In genomic region chr16:15832241-15832640, GRCh38 we compare ENCODE assay signal across 21 cellular contexts. TPM values are rescaled to one million over a fixed set of nuclear protein-coding genes. Genes with fewer than 3 reads are reported as not detected.
DNase-seq lines count a peak whose midpoint lies in the region; ATAC-seq, FAIRE-seq and TF ChIP-seq lines count a peak whose summit lies in the region.
"Had no signal": no experiment of that assay in that cellular context is flagged by ENCODE, and none has a peak within 500 bp of the region (broad histone marks: within the 10 kb centered on the region; RNA-seq: fewer than 3 reads in every experiment).

No MANE protein-coding gene starts in this region.

- no peaks in the 10 kb centered on the region for H4K20me1 ChIP-seq in K562 (replicated peaks; ENCODE audit: control insufficient read depth, insufficient read depth, low read length)

- no peak overlapping the region for H3K9ac ChIP-seq in K562 (ENCODE audit: insufficient read depth in 1 of 2, low read depth in 2 of 2, low read length in 2 of 2)

- POLR2A ChIA-PET in K562 (lab: Yijun Ruan, JAX), result interaction anchor here (0.6 to 1.6 kb wide), 3 partner anchors 10 to 403 kb away, joined by 3 to 4 read pairs (median 3); no protein-coding TSS in a partner anchor

- WGBS in K562 (ENCODE audit: insufficient coverage, low coverage, missing lambda C conversion rate), result 4% methylated on average over 6 of the region's 6 CpGs
- 15 to 50% methylated on average over 2 to 6 of the region's 6 CpGs for WGBS in gastroesophageal sphincter (ENCODE audit: low coverage in 1 of 2), 2 donors
- WGBS in spleen, 5 donors, result 91 to 97% (median 94%) methylated on average over 6 of the region's 6 CpGs

- H3K9me1 ChIP-seq in K562 (ENCODE audit: control insufficient read depth, insufficient read depth, low read length), result no peaks in the 10 kb centered on the region

- H3K4me3 ChIP-seq in K562 (no peak overlapping the region), gastroesophageal sphincter (peak overlapping the region in 1 of 2 donors; percentile 10), spleen (no peak overlapping the region), uterus (no peak overlapping the region)
- H3K4me3 ChIP-seq: GM23338, SJSA1 had no signal

- H3K4me1 ChIP-seq in K562 (replicated peaks in 1 of 2; ENCODE audit: control insufficient read depth in 2 of 2, insufficient read depth in 2 of 2, low read length in 2 of 2) (no peaks in the 10 kb centered on the region), gastroesophageal sphincter (peaks cover 6 to 100% (median 8%) of the 10 kb centered on the region in 3 donors), spleen (peaks cover 0 to 62% (median 9%) of the 10 kb centered on the region in 6 donors), uterus (peaks cover 0 to 9% of the 10 kb centered on the region in 2 donors)
- H3K4me1 ChIP-seq: SJSA1 had no signal

- no peaks in the 10 kb centered on the region for H3K79me2 ChIP-seq in K562 (ENCODE audit: control insufficient read depth, insufficient read depth, low read length)

- DNase-seq in K562 (ENCODE audit: extremely low read depth in 1 of 4, low spot score in 3 of 4) (no peak), spleen (peak; percentile 17), uterus (no peak), kidney glomerular epithelial cell (lab: John Stamatoyannopoulos, UW) (no peak), G401 (ENCODE audit: low spot score) (no peak), EL (no peak)
- no peak for DNase-seq in activated CD4-positive, alpha-beta T cell treated with anti-CD3 and anti-CD28 coated beads, Interleukin-2, amount 50 U/mL, for 1 hour
- DNase-seq: Calu3, DMS79 treated with DMSO at 0.1 percent for 48 hours, H9, NCI-H1048, NCI-H1417 treated with DMSO at 0.1 percent for 48 hours, NCI-H1694 treated with DMSO at 0.1 percent for 48 hours, NCI-H2081, NCI-H2227 treated with DMSO at 0.1 percent for 48 hours, NCI-H526 treated with DMSO at 0.1 percent for 48 hours, Right ventricle myocardium superior, RPMI8226 had no signal

- TF ChIP-seq POLR2A in K562 (conservative IDR thresholded peaks at IDR 0.05) (no peak), gastroesophageal sphincter (IDR thresholded peaks at IDR 0.05) (no peak), spleen (IDR thresholded peaks at IDR 0.05) (no peak), uterus (IDR thresholded peaks at IDR 0.05) (no peak)

- H3K27ac ChIP-seq in K562 (ENCODE audit: extremely low read depth, low read depth, low read length) (no peak overlapping the region), gastroesophageal sphincter (peak overlapping the region; percentile 78 to 92 (median 86)), spleen (no peak overlapping the region), uterus (peak overlapping the region; percentile 75 to 85)
- H3K27ac ChIP-seq: SJSA1 had no signal

- TF ChIP-seq EP300 in K562 (IDR thresholded peaks at IDR 0.05; ENCODE audit: low read length), result no peak
- TF ChIP-seq EP300 in gastroesophageal sphincter (IDR thresholded peaks at IDR 0.05), result no peak

- H3K27me3 ChIP-seq in K562 (ENCODE audit: control insufficient read depth in 2 of 2, insufficient read depth in 2 of 2, low read length in 2 of 2) (peaks cover 11 to 49% of the 10 kb centered on the region in 2 experiments; a peak in 4 of 5 replicates), gastroesophageal sphincter (no peaks in the 10 kb centered on the region), spleen (replicated peaks in 1 of 7) (no peaks in the 10 kb centered on the region), uterus (no peaks in the 10 kb centered on the region)
- H3K27me3 ChIP-seq: SJSA1 had no signal

- no TSS peak for BruUV-seq in K562 (replicated peaks; lab: Mats Ljungman, UMichigan)

- CTCF ChIA-PET in K562 (lab: Yijun Ruan, JAX; ENCODE audit: low intra/inter-chr PET ratio), result no interaction called here

- H3K9me3 ChIP-seq in K562 (replicated peaks; ENCODE audit: control insufficient read depth, insufficient read depth, low read depth, low read length) (no peaks in the 10 kb centered on the region), gastroesophageal sphincter (no peaks in the 10 kb centered on the region), spleen (no peaks in the 10 kb centered on the region), uterus (no peaks in the 10 kb centered on the region)
- H3K9me3 ChIP-seq: SJSA1 had no signal

- intact Hi-C loops in K562 (cut with micrococcal nuclease) (no loop called here), spleen (cut with DNase I; ENCODE audit: low total_unique reads) (no loop called here), uterus (cut with DNase I; ENCODE audit: low total_unique reads) (no loop called here)

- in situ Hi-C loops in K562 (cut with MboI) (no loop called here), G401 (cut with HindIII; ENCODE audit: low sequenced_read_pairs) (no loop called here)

- no peaks in the 10 kb centered on the region for H3K36me3 ChIP-seq in K562 (ENCODE audit: control insufficient read depth, insufficient read depth, low read length)
- peaks cover 0 to 70% of the 10 kb centered on the region in 2 donors for H3K36me3 ChIP-seq in gastroesophageal sphincter
- peaks cover 0 to 5% (median 0%) of the 10 kb centered on the region in 6 donors for H3K36me3 ChIP-seq in spleen
- no peaks in the 10 kb centered on the region for H3K36me3 ChIP-seq in uterus
- H3K36me3 ChIP-seq: SJSA1 had no signal

- TF ChIP-seq CTCF in K562 (IDR thresholded peaks at IDR 0.05 in 2 of 3, conservative IDR thresholded peaks at IDR 0.05 in 1 of 3; ENCODE audit: insufficient read depth in 2 of 3, low read depth in 1 of 3, low read length in 3 of 3) (no peak), gastroesophageal sphincter (IDR thresholded peaks at IDR 0.05) (no peak), spleen (IDR thresholded peaks at IDR 0.05 in 8 of 11, conservative IDR thresholded peaks at IDR 0.05 in 3 of 11) (no peak), uterus (IDR thresholded peaks at IDR 0.05) (no peak)

- FAIRE-seq in K562 (lab: Jason Lieb, UNC), result no peak

- H3K4me2 ChIP-seq in K562 (ENCODE audit: insufficient read depth, low read length), result no peak overlapping the region
- H3K4me2 ChIP-seq: GM23338 had no signal

- TF ChIP-seq RAD21 in K562 (CRISPR knock-in tag; conservative IDR thresholded peaks at IDR 0.05 in 1 of 2, IDR thresholded peaks at IDR 0.05 in 1 of 2), result no peak

- H2AFZ ChIP-seq in K562 (ENCODE audit: low read depth, low read length), result no peak overlapping the region
- H2AFZ ChIP-seq: GM23338 had no signal

- ATAC-seq in K562, result no peak
- ATAC-seq in gastroesophageal sphincter, result no peak
- ATAC-seq: GM23338 had no signal

RNA-seq across cellular contexts. Expression of gene MYH11, which starts 24.6 kb away (rescaled TPM):
- total RNA-seq in K562 (2011; cell fraction: chromatin; rRNA removed; ENCODE audit: low replicate concordance), result not detected in 2 replicates
- total RNA-seq in K562 (2011; cell fraction: nucleolus; rRNA removed), result not detected in 2 replicates
- total RNA-seq in K562 (2011; cell fraction: nucleoplasm; rRNA removed), result 0.15 TPM in 1 of 2 replicates, not detected in the other
- 0.05 TPM in 1 of 2 replicates, not detected in the other for total RNA-seq in K562 (2014; rRNA removed)
- total RNA-seq in K562 (2014; rRNA removed; fragmentation: Illumina TruSeq; extraction: Trizol), result not detected in 2 replicates
- total RNA-seq in K562 (2015; rRNA removed; fragmentation: Illumina TruSeq; extraction: Trizol), result not detected in 2 replicates
- 0.47 and 0.78 TPM in 2 replicates for total RNA-seq in K562 (2021)
- polyA plus RNA-seq in K562 (2011; rRNA removed), result not detected in 2 replicates
- polyA plus RNA-seq in K562 (2011; cell fraction: cytosol; rRNA removed), result not detected in 2 replicates
- not detected in 2 replicates for polyA plus RNA-seq in K562 (2011; cell fraction: nucleus; rRNA removed)
- 0.21 and 0.22 TPM in 2 replicates for polyA plus RNA-seq in K562 (2012)
- polyA plus RNA-seq in K562 (2014; fragmentation: Illumina TruSeq; extraction: Trizol), result 0.03 TPM in 1 of 2 replicates, not detected in the other
- under 1 TPM; 0.07 to 0.10 TPM for polyA plus RNA-seq in K562 (2014; fragmentation: Nextera tagmentation; extraction: Ambion mirVana)
- polyA plus RNA-seq in K562 (2014; rRNA removed), result 0.04 TPM in 1 of 2 replicates, not detected in the other
- polyA minus RNA-seq in K562 (2011; rRNA and poly(A)+ RNA removed), result not detected in 2 replicates
- polyA minus RNA-seq in K562 (2011; cell fraction: cytosol; rRNA and poly(A)+ RNA removed), result not detected in 2 replicates
- 0.11 TPM in 1 of 2 replicates, not detected in the other for polyA minus RNA-seq in K562 (2011; cell fraction: nucleus; rRNA and poly(A)+ RNA removed)
- total RNA-seq in gastroesophageal sphincter, result over 10,000 TPM in 3 of 4 donors, 1,000 to 10,000 TPM in 1; 7,231 to 23,237 (median 11,307) TPM
- 100 to 1,000 TPM in 6 of 7 donors, 10 to 100 TPM in 1; 59.0 to 135 (median 114) TPM for total RNA-seq in spleen
- polyA plus RNA-seq in spleen, result 10 to 100 TPM in 2 of 3 donors, 1 to 10 TPM in 1; 9.6 to 29.9 (median 23.3) TPM
- total RNA-seq in uterus, result 1,000 to 10,000 TPM in 2 of 4 donors, 100 to 1,000 TPM in 2; 447 to 1,893 (median 822) TPM
- not detected in 2 replicates for total RNA-seq in G401 (2014; rRNA removed; shearing (Covaris generic))

RNA-seq across cellular contexts. Expression of gene CEP20, which starts 56.2 kb away (rescaled TPM):
- 16.8 and 17.6 TPM in 2 replicates for total RNA-seq in K562 (2011; cell fraction: chromatin; rRNA removed; ENCODE audit: low replicate concordance)
- 6.5 and 8.6 TPM in 2 replicates for total RNA-seq in K562 (2011; cell fraction: nucleolus; rRNA removed)
- 16.4 and 23.5 TPM in 2 replicates for total RNA-seq in K562 (2011; cell fraction: nucleoplasm; rRNA removed)
- total RNA-seq in K562 (2014; rRNA removed) (41.3 and 44.9 TPM in 2 replicates), K562 (2014; rRNA removed; fragmentation: Illumina TruSeq; extraction: Trizol) (102 and 119 TPM in 2 replicates), K562 (2015; rRNA removed; fragmentation: Illumina TruSeq; extraction: Trizol) (91.8 and 104 TPM in 2 replicates), K562 (2021) (61.2 and 74.2 TPM in 2 replicates), gastroesophageal sphincter (10 to 100 TPM; 34.1 to 66.9 (median 49.6) TPM), spleen (10 to 100 TPM; 23.6 to 29.2 (median 27.1) TPM), uterus (100 to 1,000 TPM in 1 of 4 donors, 10 to 100 TPM in 3; 13.8 to 101 (median 47.9) TPM)
- polyA plus RNA-seq in K562 (2011; rRNA removed) (117 and 119 TPM in 2 replicates), K562 (2014; fragmentation: Illumina TruSeq; extraction: Trizol) (93.3 and 113 TPM in 2 replicates), K562 (2014; fragmentation: Nextera tagmentation; extraction: Ambion mirVana) (100 to 1,000 TPM; 107 to 150 TPM), K562 (2014; rRNA removed) (66.4 and 70.1 TPM in 2 replicates), spleen (10 to 100 TPM; 14.7 to 24.7 (median 19.9) TPM)
- polyA plus RNA-seq in K562 (2011; cell fraction: cytosol; rRNA removed), result 15.8 and 39.6 TPM in 2 replicates
- 12.5 and 15.1 TPM in 2 replicates for polyA plus RNA-seq in K562 (2011; cell fraction: nucleus; rRNA removed)
- polyA plus RNA-seq in K562 (2012), result 63.4 and 74.9 TPM in 2 replicates
- 62.0 and 96.6 TPM in 2 replicates for polyA minus RNA-seq in K562 (2011; rRNA and poly(A)+ RNA removed)
- 27.4 and 29.0 TPM in 2 replicates for polyA minus RNA-seq in K562 (2011; cell fraction: cytosol; rRNA and poly(A)+ RNA removed)
- polyA minus RNA-seq in K562 (2011; cell fraction: nucleus; rRNA and poly(A)+ RNA removed), result 5.4 and 10.9 TPM in 2 replicates
- total RNA-seq in G401 (2014; rRNA removed; shearing (Covaris generic)), result 53.8 and 85.1 TPM in 2 replicates

Comparison
In these comparisons a context has a peak if more than half of its experiments do, and no peak if none do; other contexts are left out.
1. H3K27ac ChIP-seq: peak in gastroesophageal sphincter (4 of 4) and uterus (2 of 2); none in K562 (single experiment) and spleen (0 of 8).
2. RNA of gene MYH11, which starts 24.6 kb away (total RNA-seq): 7,231 to 23,237 TPM in gastroesophageal sphincter, 447 to 1,893 TPM in uterus and 59.0 to 135 TPM in spleen; 0.05 to 0.78 TPM in K562 and not detected in G401; every median in the first group is over 10 times any median in the second.